25 cellular contexts compared by ENCODE assay signal in genomic region chr2:70891572-70892356, GRCh38. TPM values are rescaled to one million over a fixed set of nuclear protein-coding genes. Genes with fewer than 3 reads are reported as not detected.
A peak's percentile ranks its signal among the peaks of the same experiment; 100 is the strongest.
DNase-seq lines count a peak whose midpoint lies in the region; ATAC-seq and TF ChIP-seq lines count a peak whose summit lies in the region.
"Had no signal": no experiment of that assay in that cellular context is flagged by ENCODE, and none has a peak within 500 bp of the region (broad histone marks: within the 10 kb centered on the region; RNA-seq: fewer than 3 reads in every experiment).

No MANE protein-coding gene starts in this region.

- intact Hi-C loops in heart left ventricle (cut with DNase I) (no loop called here), left ventricle myocardium inferior (cut with micrococcal nuclease) (no loop called here)

- POLR2A ChIA-PET in WTC11 (lab: Charles Lee): no interaction called here

- H3K27ac ChIP-seq in heart left ventricle (peak overlapping the region in 1 of 12 donors; percentile 38), left ventricle myocardium inferior (replicated peaks) (no peak overlapping the region), GM23338 (ENCODE audit: low read depth) (no peak overlapping the region), gastroesophageal sphincter (no peak overlapping the region)
- H3K27ac ChIP-seq: BLaER1, GM23248, KMS-11, RWPE1 had no signal

- TF ChIP-seq POLR2A in heart left ventricle (IDR thresholded peaks at IDR 0.05): no peak
- TF ChIP-seq POLR2A in gastroesophageal sphincter (IDR thresholded peaks at IDR 0.05): no peak

- H3F3A ChIP-seq in GM23338 (replicated peaks; ENCODE audit: low read depth): peaks cover 27% of the 10 kb centered on the region

- DNase-seq in heart left ventricle: peak in 1 of 5 donors; percentile 53
- DNase-seq in left ventricle myocardium inferior: no peak
- DNase-seq in GM23338 (ENCODE audit: low spot score): no peak
- peak; percentile 10 for DNase-seq in pulmonary artery endothelial cell (ENCODE audit: low read depth, low spot score)
- DNase-seq in WTC11 (ENCODE audit: low spot score): no peak
- no peak for DNase-seq in SHP77 (lab: John Stamatoyannopoulos, UW)
- DNase-seq: CD4-positive, CD25-positive, alpha-beta regulatory T cell; DMS153; DND-41; GM23248; HCEC 1CT; MM.1S; NCI-H2029; NCI-H526 treated with DMSO at 0.1 percent for 48 hours; SW 1271 had no signal

- no peak overlapping the region for H3K27ac Mint-ChIP-seq in GM23338
- H3K27ac Mint-ChIP-seq in WTC11: no peak overlapping the region
- H3K27ac Mint-ChIP-seq: CD4-positive, CD25-positive, alpha-beta regulatory T cell had no signal

- no peaks in the 10 kb centered on the region; the same call in 2 of the 3 replicates for H3K9me3 Mint-ChIP-seq in GM23338
- H3K9me3 Mint-ChIP-seq in WTC11: no peaks in the 10 kb centered on the region

- H3K27me3 ChIP-seq in heart left ventricle: peaks cover 26 to 100% (median 86%) of the 10 kb centered on the region in 9 donors
- H3K27me3 ChIP-seq in left ventricle myocardium inferior (ENCODE audit: low read depth): peaks cover 100% of the 10 kb centered on the region
- H3K27me3 ChIP-seq in GM23338 (ENCODE audit: insufficient read depth): peaks cover 100% of the 10 kb centered on the region
- H3K27me3 ChIP-seq in gastroesophageal sphincter: peaks cover 100% of the 10 kb centered on the region

- CTCF ChIA-PET in WTC11 (lab: Charles Lee): interaction anchor here (2.0 kb wide), 1 partner anchor 57 kb away, joined by 5 read pairs; no protein-coding TSS in a partner anchor

- H3K4me1 Mint-ChIP-seq in GM23338 (peaks cover 38% of the 10 kb centered on the region), WTC11 (peaks cover 44% of the 10 kb centered on the region)

- 41 to 65% (median 51%) methylated on average over 9 of the region's 9 CpGs for WGBS in heart left ventricle, 4 donors
- WGBS in gastroesophageal sphincter (ENCODE audit: low coverage in 1 of 2), 2 donors: 33 to 60% methylated on average over 1 to 3 of the region's 9 CpGs

- no peak overlapping the region for H3K4me3 ChIP-seq in heart left ventricle
- no peak overlapping the region for H3K4me3 ChIP-seq in left ventricle myocardium inferior
- H3K4me3 ChIP-seq in GM23338: no peak overlapping the region
- no peak overlapping the region for H3K4me3 ChIP-seq in gastroesophageal sphincter
- H3K4me3 ChIP-seq: BLaER1, GM23248 had no signal

- no peaks in the 10 kb centered on the region for H3K36me3 ChIP-seq in heart left ventricle
- H3K36me3 ChIP-seq in left ventricle myocardium inferior: no peaks in the 10 kb centered on the region
- H3K36me3 ChIP-seq in GM23338 (ENCODE audit: insufficient read depth): no peaks in the 10 kb centered on the region
- no peaks in the 10 kb centered on the region for H3K36me3 ChIP-seq in gastroesophageal sphincter
- H3K36me3 ChIP-seq: BLaER1 had no signal

- no peak overlapping the region for H2AFZ ChIP-seq in GM23338
- H2AFZ ChIP-seq: GM23248 had no signal

- H3K36me3 Mint-ChIP-seq in GM23338 (ENCODE audit: low read depth) (no peaks in the 10 kb centered on the region; the same call in 1 of the 3 replicates), WTC11 (no peaks in the 10 kb centered on the region; the same call in 1 of the 2 replicates)
- H3K36me3 Mint-ChIP-seq: CD4-positive, CD25-positive, alpha-beta regulatory T cell; IgD-negative memory B cell had no signal

- H3K27me3 Mint-ChIP-seq in GM23338 (ENCODE audit: insufficient read depth, low read depth, poor library complexity) (peaks cover 100% of the 10 kb centered on the region), WTC11 (ENCODE audit: low read depth) (peaks cover 100% of the 10 kb centered on the region)

- H3K4me3 Mint-ChIP-seq in GM23338: no peak overlapping the region
- no peak overlapping the region for H3K4me3 Mint-ChIP-seq in WTC11
- H3K4me3 Mint-ChIP-seq: CD4-positive, CD25-positive, alpha-beta regulatory T cell; IgD-negative memory B cell had no signal

- no peaks in the 10 kb centered on the region for H3K9me3 ChIP-seq in heart left ventricle
- no peaks in the 10 kb centered on the region for H3K9me3 ChIP-seq in left ventricle myocardium inferior (replicated peaks)
- H3K9me3 ChIP-seq in gastroesophageal sphincter: no peaks in the 10 kb centered on the region
- H3K9me3 ChIP-seq: SK-N-SH had no signal

- no peaks in the 10 kb centered on the region for H3K9me2 ChIP-seq in GM23338 (ENCODE audit: insufficient read depth)
- H3K9me2 ChIP-seq: SK-N-SH had no signal

- peaks cover 0 to 39% (median 22%) of the 10 kb centered on the region in 12 donors for H3K4me1 ChIP-seq in heart left ventricle
- H3K4me1 ChIP-seq in left ventricle myocardium inferior: peaks cover 30% of the 10 kb centered on the region
- H3K4me1 ChIP-seq in GM23338 (ENCODE audit: insufficient read depth): peaks cover 36% of the 10 kb centered on the region
- H3K4me1 ChIP-seq in gastroesophageal sphincter: peaks cover 0 to 27% (median 19%) of the 10 kb centered on the region in 3 donors
- H3K4me1 ChIP-seq: BLaER1 had no signal

- no peaks in the 10 kb centered on the region for H3K79me2 ChIP-seq in GM23338 (replicated peaks; ENCODE audit: insufficient read depth)

- ATAC-seq in heart left ventricle: peak in 3 of 4 donors; percentile 17 to 55 (median 23)
- ATAC-seq in GM23338: no peak
- ATAC-seq in gastroesophageal sphincter: peak; percentile 19
- ATAC-seq in WTC11: no peak
- ATAC-seq in GM19351 (IDR thresholded peaks at IDR 0.05; ENCODE audit: unreplicated experiment): no peak
- ATAC-seq: Panc1 had no signal

- H3K4me2 ChIP-seq in GM23338: no peak overlapping the region
- H3K4me2 ChIP-seq: BLaER1, KMS-11, SK-N-SH had no signal

- no peak for TF ChIP-seq EP300 in gastroesophageal sphincter (IDR thresholded peaks at IDR 0.05)

- H4K20me1 ChIP-seq in GM23338 (replicated peaks; ENCODE audit: insufficient read depth): peaks cover 36% of the 10 kb centered on the region

- TF ChIP-seq CTCF in heart left ventricle (IDR thresholded peaks at IDR 0.05) (no peak), left ventricle myocardium inferior (IDR thresholded peaks at IDR 0.05; ENCODE audit: borderline replicate concordance) (no peak), GM23338 (conservative IDR thresholded peaks at IDR 0.05; ENCODE audit: low read depth in 2 of 2) (no peak), gastroesophageal sphincter (IDR thresholded peaks at IDR 0.05) (no peak), WTC11 (IDR thresholded peaks at IDR 0.05) (no peak)

TF ChIP-seq in GM23338, 12 proteins besides CTCF, POLR2A, EP300 and RAD21:
- TF ChIP-seq EZH2 (IDR thresholded peaks at IDR 0.05; ENCODE audit: low read depth, unreplicated experiment) (peak; percentile 63), STAT1 (IDR thresholded peaks at IDR 0.05; ENCODE audit: unreplicated experiment) (no peak)

TF ChIP-seq in WTC11, 78 proteins besides CTCF, POLR2A, EP300 and RAD21 (continues in another document):
- TF ChIP-seq RORB (CRISPR knock-in tag; IDR thresholded peaks at IDR 0.05) (no peak), ETV6 (CRISPR knock-in tag; IDR thresholded peaks at IDR 0.05) (no peak), CDX4 (CRISPR knock-in tag; IDR thresholded peaks at IDR 0.05; ENCODE audit: borderline replicate concordance) (no peak), FOXP1 (CRISPR knock-in tag; IDR thresholded peaks at IDR 0.05; ENCODE audit: borderline replicate concordance) (no peak), NR3C1 (CRISPR knock-in tag; conservative IDR thresholded peaks at IDR 0.05; ENCODE audit: low read depth) (no peak)

RNA-seq across cellular contexts. Expression of gene VAX2, which starts 8.6 kb away (rescaled TPM):
- total RNA-seq in heart left ventricle (under 1 TPM in 6 of 9 donors, not detected in 3; 0.19 to 0.63 (median 0.55) TPM), left ventricle myocardium inferior (0.36 TPM), gastroesophageal sphincter (1 to 10 TPM in 2 of 4 donors, not detected in 2; 1.9 to 2.0 TPM), pulmonary artery endothelial cell (0.26 and 0.35 TPM in 2 replicates), WTC11 (2021) (not detected in 3 replicates)
- polyA plus RNA-seq in heart left ventricle (1 to 10 TPM in 1 of 2 donors, under 1 TPM in 1; 0.08 to 1.1 TPM), GM23338 (2016; fragmentation: Nextera tagmentation; extraction: Ambion mirVana) (not detected in 2 replicates)
- total RNA-seq in GM23338 (2014; rRNA removed; shearing (Covaris generic)): 0.31 TPM in 1 of 2 replicates, not detected in the other
- total RNA-seq: CD4-positive, CD25-positive, alpha-beta regulatory T cell had no signal
- polyA plus RNA-seq: CD4-positive, CD25-positive, alpha-beta regulatory T cell; IgD-negative memory B cell had no signal

RNA-seq across cellular contexts. Expression of gene ATP6V1B1, which starts 43.9 kb away (rescaled TPM):
- total RNA-seq in heart left ventricle: under 1 TPM in 5 of 9 donors, not detected in 4; 0.16 to 0.60 (median 0.48) TPM
- 1 to 10 TPM in 1 of 2 donors, under 1 TPM in 1; 0.19 to 1.8 TPM for polyA plus RNA-seq in heart left ventricle
- not detected for total RNA-seq in left ventricle myocardium inferior
- total RNA-seq in GM23338 (2014; rRNA removed; shearing (Covaris generic)): not detected in 2 replicates
- polyA plus RNA-seq in GM23338 (2016; fragmentation: Nextera tagmentation; extraction: Ambion mirVana): not detected in 2 replicates
- under 1 TPM in 1 of 4 donors, not detected in 3; 0.46 TPM for total RNA-seq in gastroesophageal sphincter
- total RNA-seq in pulmonary artery endothelial cell: not detected in 2 replicates
- not detected in 3 replicates for total RNA-seq in WTC11 (2021)
- total RNA-seq: CD4-positive, CD25-positive, alpha-beta regulatory T cell; GM23248 had no signal
- polyA plus RNA-seq: CD4-positive, CD25-positive, alpha-beta regulatory T cell; IgD-negative memory B cell had no signal

RNA-seq across cellular contexts. Expression of gene CD207, which starts 56.1 kb away (rescaled TPM):
- total RNA-seq in heart left ventricle (under 1 TPM in 5 of 9 donors, not detected in 4; 0.16 to 0.48 (median 0.20) TPM), left ventricle myocardium inferior (not detected), gastroesophageal sphincter (under 1 TPM in 2 of 4 donors, not detected in 2; 0.39 to 0.92 TPM), pulmonary artery endothelial cell (not detected in 2 replicates), WTC11 (2021) (not detected in 3 replicates)
- polyA plus RNA-seq in heart left ventricle (under 1 TPM; 0.04 to 0.19 TPM), GM23338 (2016; fragmentation: Nextera tagmentation; extraction: Ambion mirVana) (not detected in 2 replicates)
- total RNA-seq in GM23338 (2014; rRNA removed; shearing (Covaris generic)): not detected in 2 replicates
- total RNA-seq: CD4-positive, CD25-positive, alpha-beta regulatory T cell; GM23248; NCI-H460 had no signal
- polyA plus RNA-seq: AG04450; CD4-positive, CD25-positive, alpha-beta regulatory T cell; GM23248; IgD-negative memory B cell had no signal

Comparison
In these comparisons a context has a peak if more than half of its experiments do, and no peak if none do; other contexts are left out.
1. ATAC-seq: peak in heart left ventricle (3 of 4) and gastroesophageal sphincter (single experiment); none in GM23338 (single experiment), WTC11 (single experiment) and GM19351 (single experiment).